Comparison of ENCODE assay signal across 24 cellular contexts in genomic region chr6:17730078-17730704, GRCh38.
"Had no signal": no experiment of that assay in that cellular context is flagged by ENCODE, and none has a peak within 500 bp of the region (broad histone marks: within the 10 kb centered on the region; RNA-seq: fewer than 3 reads in every experiment).

No MANE protein-coding gene starts in this region.

- H3K4me3 Mint-ChIP-seq: activated B cell treated with CpG ODN at 0.5 μM for 24 hours; activated CD8-positive, alpha-beta T cell treated with anti-CD3 and anti-CD28 coated beads for 36 hours; activated naive CD4-positive, alpha-beta T cell treated with anti-CD3 and anti-CD28 coated beads, Interleukin-2, amount 50 U/mL, for 24 hours; activated naive CD8-positive, alpha-beta T cell treated with anti-CD3 and anti-CD28 coated beads, Interleukin-2, amount 50 U/mL, for 24 hours; activated T-cell treated with anti-CD3 and anti-CD28 coated beads, Interleukin-2, amount 50 U/mL, for 4 hours; natural killer cell; neural progenitor cell; T-helper 2 cell treated with Interferon-gamma antibody and Interleukin-4, amounts not matched to agents 5 μg/mL and 100 μg/mL, for 36 hours had no signal

- ATAC-seq: activated CD8-positive, alpha-beta T cell treated with anti-CD3 and anti-CD28 coated beads for 36 hours; activated naive CD8-positive, alpha-beta T cell treated with anti-CD3 and anti-CD28 coated beads, Interleukin-2, amount 50 U/mL, for 24 hours; activated T-cell treated with anti-CD3 and anti-CD28 coated beads, Interleukin-2, amount 50 U/mL, for 4 hours; left lung; lower lobe of right lung; natural killer cell; right cardiac atrium had no signal

- H3K36me3 Mint-ChIP-seq: activated naive CD4-positive, alpha-beta T cell treated with anti-CD3 and anti-CD28 coated beads, Interleukin-2, amount 50 U/mL, for 24 hours; natural killer cell; neural progenitor cell had no signal

- H3K4me1 Mint-ChIP-seq: activated B cell treated with CpG ODN at 0.5 μM for 24 hours; activated naive CD4-positive, alpha-beta T cell treated with anti-CD3 and anti-CD28 coated beads, Interleukin-2, amount 50 U/mL, for 24 hours; activated naive CD8-positive, alpha-beta T cell treated with anti-CD3 and anti-CD28 coated beads, Interleukin-2, amount 50 U/mL, for 24 hours; natural killer cell had no signal

- H3K4me2 ChIP-seq: neural progenitor cell had no signal

- H3K36me3 ChIP-seq: colonic mucosa, esophagus muscularis mucosa, left lung, lower lobe of right lung, neural progenitor cell, spleen, tibial nerve had no signal

- DNase-seq: activated B cell treated with CpG ODN at 0.5 μM for 24 hours; activated CD4-positive, alpha-beta T cell treated with anti-CD3 and anti-CD28 coated beads, Interleukin-2, amount 50 U/mL, for 1 hour; activated CD8-positive, alpha-beta T cell treated with anti-CD3 and anti-CD28 coated beads for 36 hours; activated naive CD8-positive, alpha-beta T cell treated with anti-CD3 and anti-CD28 coated beads, Interleukin-2, amount 50 U/mL, for 24 hours; activated T-cell treated with anti-CD3 and anti-CD28 coated beads, Interleukin-2, amount 50 U/mL, for 4 hours; cerebellar nuclear complex; colonic mucosa; effector CD8-positive, alpha-beta T cell; left lung; lower lobe of right lung; mesendoderm; natural killer cell; occipital lobe; right cardiac atrium; spleen; stimulated activated naive CD4-positive, alpha-beta T cell had no signal

- H3K9ac ChIP-seq: neural progenitor cell had no signal

- H2AFZ ChIP-seq: neural progenitor cell had no signal

- H3K27ac Mint-ChIP-seq: activated B cell treated with CpG ODN at 0.5 μM for 24 hours; activated CD8-positive, alpha-beta T cell treated with anti-CD3 and anti-CD28 coated beads for 36 hours; activated naive CD8-positive, alpha-beta T cell treated with anti-CD3 and anti-CD28 coated beads, Interleukin-2, amount 50 U/mL, for 24 hours; activated T-helper 2 cell treated with anti-CD3 and anti-CD28 coated beads, Interferon-gamma antibody, Interleukin-2, Interleukin-4, amounts not matched to agents 10 μg/mL and 5 μg/mL and 100 μg/mL, durations not matched to agents 14 hours and 24 hours and 36 hours; natural killer cell; neural progenitor cell; T-helper 2 cell treated with Interferon-gamma antibody and Interleukin-4, amounts not matched to agents 5 μg/mL and 100 μg/mL, for 36 hours had no signal

- H3K27ac ChIP-seq: colonic mucosa, esophagus muscularis mucosa, left lung, lower lobe of right lung, neural progenitor cell, spleen, tibial nerve had no signal

- H3K4me1 ChIP-seq: colonic mucosa, left lung, neural progenitor cell had no signal

- H3K27me3 Mint-ChIP-seq: activated B cell treated with CpG ODN at 0.5 μM for 24 hours; activated CD8-positive, alpha-beta T cell treated with anti-CD3 and anti-CD28 coated beads for 36 hours; activated naive CD4-positive, alpha-beta T cell treated with anti-CD3 and anti-CD28 coated beads, Interleukin-2, amount 50 U/mL, for 24 hours; activated naive CD8-positive, alpha-beta T cell treated with anti-CD3 and anti-CD28 coated beads, Interleukin-2, amount 50 U/mL, for 24 hours had no signal

- H3K4me3 ChIP-seq: colonic mucosa, esophagus muscularis mucosa, left lung, lower lobe of right lung, neural progenitor cell, spleen, tibial nerve had no signal

- H3K9me3 ChIP-seq: colonic mucosa, esophagus muscularis mucosa, left lung, lower lobe of right lung, tibial nerve had no signal

- FAIRE-seq: frontal cortex, islet of Langerhans had no signal

- H3K9me3 Mint-ChIP-seq: activated B cell treated with CpG ODN at 0.5 μM for 24 hours; activated CD8-positive, alpha-beta T cell treated with anti-CD3 and anti-CD28 coated beads for 36 hours; activated naive CD4-positive, alpha-beta T cell treated with anti-CD3 and anti-CD28 coated beads, Interleukin-2, amount 50 U/mL, for 24 hours; activated naive CD8-positive, alpha-beta T cell treated with anti-CD3 and anti-CD28 coated beads, Interleukin-2, amount 50 U/mL, for 24 hours; activated T-helper 2 cell treated with anti-CD3 and anti-CD28 coated beads, Interferon-gamma antibody, Interleukin-2, Interleukin-4, amounts not matched to agents 10 μg/mL and 5 μg/mL and 100 μg/mL, durations not matched to agents 14 hours and 24 hours and 36 hours; natural killer cell; T-helper 2 cell treated with Interferon-gamma antibody and Interleukin-4, amounts not matched to agents 5 μg/mL and 100 μg/mL, for 36 hours had no signal

- H3K27me3 ChIP-seq: colonic mucosa, esophagus muscularis mucosa, left lung, neural progenitor cell, spleen, tibial nerve had no signal
